In the genomic region with DNA sequence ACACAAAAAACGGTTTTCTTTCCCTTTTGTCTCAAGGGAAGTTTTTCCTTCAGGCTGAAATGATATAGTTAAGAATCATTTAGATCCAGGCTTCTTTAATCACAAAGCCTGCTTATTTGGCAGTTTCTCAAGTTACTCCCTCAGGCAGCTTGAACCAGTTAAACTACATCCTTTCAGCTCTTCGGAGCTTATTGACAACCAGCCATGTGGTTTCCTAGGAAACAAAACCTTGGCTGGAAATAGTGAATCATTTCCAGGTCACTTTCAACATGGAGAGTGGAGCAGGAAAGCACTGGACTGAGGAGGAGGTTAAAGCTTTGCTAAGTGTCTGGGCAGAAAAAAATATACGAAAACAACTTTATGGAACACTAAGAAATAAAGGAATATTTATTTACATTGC, we compare ENCODE assay signal across 9 cellular contexts. TPM values are rescaled to one million over a fixed set of nuclear protein-coding genes. Genes with fewer than 3 reads are reported as not detected.
A peak's percentile ranks its signal among the peaks of the same experiment; 100 is the strongest.
DNase-seq lines count a peak whose midpoint lies in the region; ATAC-seq and TF ChIP-seq lines count a peak whose summit lies in the region.
"Had no signal": no experiment of that assay in that cellular context is flagged by ENCODE, and none has a peak within 500 bp of the region (broad histone marks: within the 10 kb centered on the region; RNA-seq: fewer than 3 reads in every experiment).

No MANE protein-coding gene starts in this region.

- ATAC-seq in stimulated activated naive CD8-positive, alpha-beta T cell treated with anti-CD3 and anti-CD28 coated beads, Interleukin-15, amount 100 ng/mL, for 72 hours: peak; percentile 83
- no peak for ATAC-seq in natural killer cell

- intact Hi-C loops in natural killer cell (cut with micrococcal nuclease): no loop called here

- H3K4me3 Mint-ChIP-seq in stimulated activated naive CD8-positive, alpha-beta T cell treated with anti-CD3 and anti-CD28 coated beads, Interleukin-15, amount 100 ng/mL, for 72 hours: peak overlapping the region in 1 of 2 donors; percentile 11
- no peak overlapping the region for H3K4me3 Mint-ChIP-seq in natural killer cell
- H3K4me3 Mint-ChIP-seq: central memory CD8-positive, alpha-beta T cell had no signal

- peak overlapping the region; percentile 10 to 54 for H3K27ac Mint-ChIP-seq in stimulated activated naive CD8-positive, alpha-beta T cell treated with anti-CD3 and anti-CD28 coated beads, Interleukin-15, amount 100 ng/mL, for 72 hours
- H3K27ac Mint-ChIP-seq in natural killer cell: no peak overlapping the region

- no peaks in the 10 kb centered on the region for H3K27me3 Mint-ChIP-seq in stimulated activated naive CD8-positive, alpha-beta T cell treated with anti-CD3 and anti-CD28 coated beads, Interleukin-15, amount 100 ng/mL, for 72 hours
- H3K27me3 Mint-ChIP-seq in natural killer cell (ENCODE audit: low read depth in 2 of 2): no peaks in the 10 kb centered on the region
- H3K27me3 Mint-ChIP-seq: central memory CD8-positive, alpha-beta T cell had no signal

- DNase-seq in AG09319 (ENCODE audit: extremely low read depth, low read depth) (peak; percentile 96), HPDE6-E6E7 (ENCODE audit: extremely low spot score) (peak; percentile 74), NCI-H82 treated with DMSO at 0.1 percent for 48 hours (lab: John Stamatoyannopoulos, UW; ENCODE audit: unreplicated experiment) (peak; percentile 22), cerebellar nuclear complex (lab: John Stamatoyannopoulos, UW) (peak; percentile 60 to 89), kidney epithelial cell (ENCODE audit: low read depth) (peak; percentile 96), activated gamma-delta T cell (lab: John Stamatoyannopoulos, UW) (no peak), natural killer cell (no peak)
- DNase-seq in stimulated activated naive CD8-positive, alpha-beta T cell treated with anti-CD3 and anti-CD28 coated beads, Interleukin-15, amount 100 ng/mL, for 72 hours: peak in 1 of 2 donors; percentile 15

- no peaks in the 10 kb centered on the region for H3K36me3 Mint-ChIP-seq in natural killer cell

- no peak for TF ChIP-seq CTCF in AG09319 (IDR thresholded peaks at IDR 0.05; ENCODE audit: low read depth, low read length)
- no peak for TF ChIP-seq CTCF in kidney epithelial cell (IDR thresholded peaks at IDR 0.05; ENCODE audit: insufficient read depth, low read length, poor library complexity, severe bottlenecking)
- no peak for TF ChIP-seq CTCF in natural killer cell (IDR thresholded peaks at IDR 0.05)

- H3K4me3 ChIP-seq in kidney epithelial cell (ENCODE audit: low read depth, low read length): peak overlapping the region; percentile 16

- no peaks in the 10 kb centered on the region for H3K27me3 ChIP-seq in kidney epithelial cell (ENCODE audit: control insufficient read depth, insufficient read depth, low read length)

- no peaks in the 10 kb centered on the region for H3K9me3 Mint-ChIP-seq in stimulated activated naive CD8-positive, alpha-beta T cell treated with anti-CD3 and anti-CD28 coated beads, Interleukin-15, amount 100 ng/mL, for 72 hours
- no peaks in the 10 kb centered on the region for H3K9me3 Mint-ChIP-seq in natural killer cell
- H3K9me3 Mint-ChIP-seq: central memory CD8-positive, alpha-beta T cell had no signal

- H3K36me3 ChIP-seq in kidney epithelial cell (ENCODE audit: control insufficient read depth, insufficient read depth, low read length): peaks cover 2% of the 10 kb centered on the region

- H3K4me1 Mint-ChIP-seq in stimulated activated naive CD8-positive, alpha-beta T cell treated with anti-CD3 and anti-CD28 coated beads, Interleukin-15, amount 100 ng/mL, for 72 hours: peaks cover 38% of the 10 kb centered on the region
- no peaks in the 10 kb centered on the region for H3K4me1 Mint-ChIP-seq in natural killer cell

RNA-seq across cellular contexts. Expression of a gene that starts 23.0 kb away (rescaled TPM):
- total RNA-seq in kidney epithelial cell (8.8 and 10.4 TPM in 2 replicates), natural killer cell (10 to 100 TPM in 1 of 3 donors, 1 to 10 TPM in 2; 9.5 to 14.2 (median 9.6) TPM)

RNA-seq across cellular contexts. Expression of a gene that starts 25.2 kb away (rescaled TPM):
- total RNA-seq in kidney epithelial cell (13.9 and 15.5 TPM in 2 replicates), natural killer cell (1 to 10 TPM; 4.3 to 8.9 (median 6.2) TPM)

RNA-seq across cellular contexts. Expression of a gene that starts 25.8 kb away (rescaled TPM):
- total RNA-seq in kidney epithelial cell (74.0 and 88.5 TPM in 2 replicates), natural killer cell (10 to 100 TPM; 15.8 to 20.0 (median 17.6) TPM)

RNA-seq across cellular contexts. Expression of a gene that starts 57.2 kb away (rescaled TPM):
- total RNA-seq in kidney epithelial cell (75.5 and 76.9 TPM in 2 replicates), natural killer cell (100 to 1,000 TPM; 102 to 131 (median 120) TPM)

Comparison
In these comparisons a context has a peak if more than half of its experiments do, and no peak if none do; other contexts are left out.
1. DNase-seq: peak in AG09319 (single experiment), HPDE6-E6E7 (single experiment), NCI-H82 treated with DMSO at 0.1 percent for 48 hours (single experiment), cerebellar nuclear complex (2 of 2) and kidney epithelial cell (single experiment); none in activated gamma-delta T cell (single experiment) and natural killer cell (single experiment).
2. H3K27ac Mint-ChIP-seq: peak in stimulated activated naive CD8-positive, alpha-beta T cell treated with anti-CD3 and anti-CD28 coated beads, Interleukin-15, amount 100 ng/mL, for 72 hours (2 of 2); none in natural killer cell (0 of 2).